Comparison of ENCODE assay signal across 1 cellular context in genomic region chr17:28372203-28372944, GRCh38.
TF ChIP-seq lines count a peak whose summit lies in the region.

No MANE protein-coding gene starts in this region.

TF ChIP-seq in HepG2, 621 proteins besides CTCF, POLR2A, EP300 and RAD21:
- TF ChIP-seq TCF7 (IDR thresholded peaks at IDR 0.05; ENCODE audit: low read depth), result no peak
- no peak for TF ChIP-seq XBP1 (CRISPR knock-in tag; IDR thresholded peaks at IDR 0.05)
- TF ChIP-seq KMT2A (CRISPR knock-in tag; IDR thresholded peaks at IDR 0.05), result no peak
- TF ChIP-seq JDP2 (CRISPR knock-in tag; IDR thresholded peaks at IDR 0.05; ENCODE audit: borderline replicate concordance), result no peak
- no peak for TF ChIP-seq ZBTB38 (CRISPR knock-in tag; IDR thresholded peaks at IDR 0.05)
- TF ChIP-seq KDM2A (CRISPR knock-in tag; IDR thresholded peaks at IDR 0.05; ENCODE audit: borderline replicate concordance, low read depth), result no peak
- TF ChIP-seq, protein P1, sequence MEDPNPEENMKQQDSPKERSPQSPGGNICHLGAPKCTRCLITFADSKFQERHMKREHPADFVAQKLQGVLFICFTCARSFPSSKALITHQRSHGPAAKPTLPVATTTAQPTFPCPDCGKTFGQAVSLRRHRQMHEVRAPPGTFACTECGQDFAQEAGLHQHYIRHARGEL (CRISPR knock-in tag; IDR thresholded peaks at IDR 0.05), result no peak
- TF ChIP-seq ZFP41 (CRISPR knock-in tag; IDR thresholded peaks at IDR 0.05; ENCODE audit: borderline replicate concordance), result no peak
